9 cellular contexts compared by ENCODE assay signal in genomic region chr11:65501005-65501529, GRCh38. TPM values are rescaled to one million over a fixed set of nuclear protein-coding genes. Genes with fewer than 3 reads are reported as not detected.
DNase-seq lines count a peak whose midpoint lies in the region; ATAC-seq and TF ChIP-seq lines count a peak whose summit lies in the region.
"Had no signal": no experiment of that assay in that cellular context is flagged by ENCODE, and none has a peak within 500 bp of the region (broad histone marks: within the 10 kb centered on the region; RNA-seq: fewer than 3 reads in every experiment).

No MANE protein-coding gene starts in this region.

- POLR2A ChIA-PET in activated CD4-positive, alpha-beta memory T cell treated with anti-CD3 and anti-CD28 coated beads, Interleukin-2, amount 10 ng/mL, durations not matched to agents 7 days and 5 days (lab: Charles Lee): interaction anchor here (0.7 to 28.9 kb wide), 27 partner anchors 9 to 389 kb away, joined by 3 to 6840 read pairs (median 11); partner anchors contain the start of genes CCDC85B, DPF2, FAM89B and FRMD8

- H3K27ac ChIP-seq in VCaP: peak overlapping the region; percentile 100
- peak overlapping the region; percentile 100 for H3K27ac ChIP-seq in temporal lobe (ENCODE audit: low read depth, low read length)

- H3K27me3 Mint-ChIP-seq in activated CD4-positive, alpha-beta memory T cell treated with anti-CD3 and anti-CD28 coated beads, Interleukin-2, amount 10 ng/mL, durations not matched to agents 7 days and 5 days: no peaks in the 10 kb centered on the region
- H3K27me3 Mint-ChIP-seq: IgD-negative memory B cell had no signal

- no peaks in the 10 kb centered on the region for H3K9me3 Mint-ChIP-seq in activated CD4-positive, alpha-beta memory T cell treated with anti-CD3 and anti-CD28 coated beads, Interleukin-2, amount 10 ng/mL, durations not matched to agents 7 days and 5 days
- H3K9me3 Mint-ChIP-seq: IgD-negative memory B cell had no signal

- H3K4me1 Mint-ChIP-seq in activated CD4-positive, alpha-beta memory T cell treated with anti-CD3 and anti-CD28 coated beads, Interleukin-2, amount 10 ng/mL, durations not matched to agents 7 days and 5 days: peaks cover 34% of the 10 kb centered on the region

- TF ChIP-seq CTCF in VCaP (conservative IDR thresholded peaks at IDR 0.05): no peak

- DNase-seq in NCI-H2171 treated with DMSO at 0.1 percent for 48 hours (lab: John Stamatoyannopoulos, UW) (peak; percentile 60), NCI-H2171 (lab: John Stamatoyannopoulos, UW) (no peak), C1 segment of cervical spinal cord (lab: John Stamatoyannopoulos, UW) (no peak)
- no peak for DNase-seq in activated CD4-positive, alpha-beta memory T cell treated with anti-CD3 and anti-CD28 coated beads, Interleukin-2, amount 10 ng/mL, durations not matched to agents 7 days and 5 days

- no peaks in the 10 kb centered on the region for H3K36me3 Mint-ChIP-seq in activated CD4-positive, alpha-beta memory T cell treated with anti-CD3 and anti-CD28 coated beads, Interleukin-2, amount 10 ng/mL, durations not matched to agents 7 days and 5 days (ENCODE audit: low read depth)

- H3K4me3 Mint-ChIP-seq in activated CD4-positive, alpha-beta memory T cell treated with anti-CD3 and anti-CD28 coated beads, Interleukin-2, amount 10 ng/mL, durations not matched to agents 7 days and 5 days: no peak overlapping the region
- H3K4me3 Mint-ChIP-seq: IgD-negative memory B cell had no signal

- H3K27ac Mint-ChIP-seq in activated CD4-positive, alpha-beta memory T cell treated with anti-CD3 and anti-CD28 coated beads, Interleukin-2, amount 10 ng/mL, durations not matched to agents 7 days and 5 days: no peak overlapping the region

- CTCF ChIA-PET in activated CD4-positive, alpha-beta memory T cell treated with anti-CD3 and anti-CD28 coated beads, Interleukin-2, amount 10 ng/mL, durations not matched to agents 7 days and 5 days (lab: Charles Lee): interaction anchor here (0.9 to 20.8 kb wide), 3 partner anchors 79 to 389 kb away, joined by 3 to 447 read pairs (median 4); partner anchors contain the start of genes CCDC85B and NEAT1

- H3K4me3 ChIP-seq in iPS-11a (ENCODE audit: low read depth, low read length): peak overlapping the region; percentile 99

- ATAC-seq in HG03457 (IDR thresholded peaks at IDR 0.05; ENCODE audit: unreplicated experiment): no peak

RNA-seq across cellular contexts. Expression of gene MALAT1, which starts 2.2 kb away (rescaled TPM):
- total RNA-seq in temporal lobe: 8,183 TPM
- 1,000 to 10,000 TPM; 7,674 to 7,759 TPM for total RNA-seq in activated CD4-positive, alpha-beta memory T cell treated with anti-CD3 and anti-CD28 coated beads, Interleukin-2, amount 10 ng/mL, durations not matched to agents 7 days and 5 days

RNA-seq across cellular contexts. Expression of gene SCYL1, which starts 23.8 kb away (rescaled TPM):
- total RNA-seq in temporal lobe: 34.2 TPM
- total RNA-seq in activated CD4-positive, alpha-beta memory T cell treated with anti-CD3 and anti-CD28 coated beads, Interleukin-2, amount 10 ng/mL, durations not matched to agents 7 days and 5 days: 10 to 100 TPM; 56.9 to 58.5 TPM

RNA-seq across cellular contexts. Expression of gene LTBP3, which starts 57.1 kb away (rescaled TPM):
- total RNA-seq in temporal lobe: 38.6 TPM
- 10 to 100 TPM; 55.4 to 60.0 TPM for total RNA-seq in activated CD4-positive, alpha-beta memory T cell treated with anti-CD3 and anti-CD28 coated beads, Interleukin-2, amount 10 ng/mL, durations not matched to agents 7 days and 5 days
